3 cellular contexts compared by ENCODE assay signal in genomic region chr1:39775141-39775540, GRCh38. TPM values are rescaled to one million over a fixed set of nuclear protein-coding genes. Genes with fewer than 3 reads are reported as not detected.
"Had no signal": no experiment of that assay in that cellular context is flagged by ENCODE, and none has a peak within 500 bp of the region (broad histone marks: within the 10 kb centered on the region; RNA-seq: fewer than 3 reads in every experiment).

No MANE protein-coding gene starts in this region.

RNA-seq across cellular contexts. Expression of gene OXCT2, which starts 4.0 kb away (rescaled TPM):
- total RNA-seq: chondrocyte, smooth muscle cell had no signal

RNA-seq across cellular contexts. Expression of gene BMP8B, which starts 13.5 kb away (rescaled TPM):
- total RNA-seq: glomerular endothelial cell, smooth muscle cell had no signal
